Comparison of ENCODE assay signal across 18 cellular contexts in genomic region chr3:138684411-138684810, GRCh38.
DNase-seq lines count a peak whose midpoint lies in the region; ATAC-seq and TF ChIP-seq lines count a peak whose summit lies in the region.
"Had no signal": no experiment of that assay in that cellular context is flagged by ENCODE, and none has a peak within 500 bp of the region (broad histone marks: within the 10 kb centered on the region; RNA-seq: fewer than 3 reads in every experiment).

No MANE protein-coding gene starts in this region.

- H2AFZ ChIP-seq in Loucy (ENCODE audit: low read length), result no peak overlapping the region

- peak overlapping the region; percentile 36 for H3K4me2 ChIP-seq in Loucy (ENCODE audit: low read depth, low read length, poor library complexity, severe bottlenecking)

- ATAC-seq in Right ventricle myocardium superior (ENCODE audit: poor library complexity), result peak; percentile 57
- ATAC-seq: T-cell had no signal

- TF ChIP-seq CTCF in left ventricle myocardium inferior (IDR thresholded peaks at IDR 0.05; ENCODE audit: borderline replicate concordance) (no peak), Loucy (conservative IDR thresholded peaks at IDR 0.05; ENCODE audit: low read length) (no peak)

- H3K27ac ChIP-seq in left ventricle myocardium inferior (replicated peaks), result no peak overlapping the region

- H3K4me3 ChIP-seq in left ventricle myocardium inferior, result no peak overlapping the region
- H3K4me3 ChIP-seq in Loucy (ENCODE audit: low read length, poor library complexity, severe bottlenecking), result no peak overlapping the region

- H3K9ac ChIP-seq in Loucy (ENCODE audit: low read depth, low read length, poor library complexity, severe bottlenecking), result peak overlapping the region; percentile 25

- H3K4me1 ChIP-seq in left ventricle myocardium inferior, result peaks cover 8% of the 10 kb centered on the region
- peaks cover 63% of the 10 kb centered on the region for H3K4me1 ChIP-seq in Loucy (ENCODE audit: insufficient read depth, low read length, poor library complexity, severe bottlenecking)

- H3K27me3 ChIP-seq in left ventricle myocardium inferior (ENCODE audit: low read depth) (no peaks in the 10 kb centered on the region), Loucy (ENCODE audit: insufficient read depth, low read length, poor library complexity, severe bottlenecking) (no peaks in the 10 kb centered on the region)

- intact Hi-C loops in Right ventricle myocardium superior (cut with DNase I), result no loop called here
- intact Hi-C loops in left ventricle myocardium inferior (cut with micrococcal nuclease), result no loop called here

- DNase-seq in Right ventricle myocardium superior, result no peak
- no peak for DNase-seq in left ventricle myocardium inferior
- DNase-seq in dermis blood vessel endothelial cell, result peak; percentile 8
- DNase-seq in T1000 (lab: John Stamatoyannopoulos, UW), result no peak
- no peak for DNase-seq in ecto neural progenitor cell (ENCODE audit: low spot score)
- DNase-seq in activated CD4-positive, CD25-positive, alpha-beta regulatory T cell (lab: John Stamatoyannopoulos, UW), result no peak
- DNase-seq: CD4-positive, CD25-positive, alpha-beta regulatory T cell; GOT3; HCEC 1CT; MM.1S; NCI-H1048; NCI-H1417 treated with DMSO at 0.1 percent for 48 hours; NCI-H187 treated with DMSO at 0.1 percent for 48 hours; NCI-H2107; NCI-H69; NK-92 treated with Interleukin-12 subunit alpha and Interleukin-12 subunit beta, amount 100 ng/mL, for 24 hours; T-cell had no signal

- no peaks in the 10 kb centered on the region for H3K9me2 ChIP-seq in Loucy (replicated peaks; ENCODE audit: low read depth, low read length)

- H3F3A ChIP-seq in Loucy (ENCODE audit: low read depth), result peaks cover 14% of the 10 kb centered on the region

- no peaks in the 10 kb centered on the region for H3K79me2 ChIP-seq in Loucy (ENCODE audit: insufficient read depth, low read length)

- no peaks in the 10 kb centered on the region for H3K9me3 ChIP-seq in left ventricle myocardium inferior (replicated peaks)
- no peaks in the 10 kb centered on the region for H3K9me3 ChIP-seq in Loucy (ENCODE audit: insufficient read depth, low read depth, low read length)

- H3K36me3 ChIP-seq in left ventricle myocardium inferior (peaks cover 37% of the 10 kb centered on the region), Loucy (ENCODE audit: insufficient read depth, low read length) (no peaks in the 10 kb centered on the region)

- no peaks in the 10 kb centered on the region for H4K20me1 ChIP-seq in Loucy (ENCODE audit: insufficient read depth, low read length, poor library complexity, severe bottlenecking)
